ENCODE assay signal across 29 cellular contexts in genomic region chr13:102495663-102496062, GRCh38.
"Had no signal": no experiment of that assay in that cellular context is flagged by ENCODE, and none has a peak within 500 bp of the region (broad histone marks: within the 10 kb centered on the region; RNA-seq: fewer than 3 reads in every experiment).

No MANE protein-coding gene starts in this region.

- H3K4me2 ChIP-seq: hepatocyte had no signal

- H3K4me3 Mint-ChIP-seq: activated CD8-positive, alpha-beta T cell treated with anti-CD3 and anti-CD28 coated beads for 36 hours; activated naive CD8-positive, alpha-beta T cell; activated T-cell treated with anti-CD3 and anti-CD28 coated beads, Interleukin-2, amount 50 U/mL, for 4 hours; activated T-helper 17 cell treated with anti-CD3 and anti-CD28 coated beads, Interleukin-2, amount 50 U/mL, for 72 hours; central memory CD8-positive, alpha-beta T cell; dendritic cell treated with granulocyte-macrophage colony-stimulating factor and Interleukin-4, amounts not matched to agents 40 ng/mL and 50 ng/mL, for 4 days; effector memory CD8-positive, alpha-beta T cell had no signal

- H3K4me1 ChIP-seq: esophagus muscularis mucosa, foreskin keratinocyte, gastrocnemius medialis, heart left ventricle had no signal

- H3K9me3 ChIP-seq: esophagus muscularis mucosa had no signal

- H3K36me3 ChIP-seq: brain microvascular endothelial cell, esophagus muscularis mucosa, gastrocnemius medialis, heart left ventricle had no signal

- H3K27ac ChIP-seq: brain microvascular endothelial cell, coronary artery, esophagus muscularis mucosa, foreskin keratinocyte, gastrocnemius medialis, heart left ventricle, hepatocyte had no signal

- H2AFZ ChIP-seq: hepatocyte had no signal

- H3K27me3 ChIP-seq: brain microvascular endothelial cell, esophagus muscularis mucosa, foreskin keratinocyte, gastrocnemius medialis, heart left ventricle, hepatocyte had no signal

- H3K4me3 ChIP-seq: coronary artery, esophagus muscularis mucosa, gastrocnemius medialis, heart left ventricle, hepatocyte had no signal

- H3K4me1 Mint-ChIP-seq: activated T-helper 17 cell treated with anti-CD3 and anti-CD28 coated beads, Interleukin-2, amount 50 U/mL, for 72 hours; central memory CD8-positive, alpha-beta T cell had no signal

- H3K9me3 Mint-ChIP-seq: activated CD8-positive, alpha-beta T cell treated with anti-CD3 and anti-CD28 coated beads for 36 hours; activated T-cell treated with anti-CD3 and anti-CD28 coated beads, Interleukin-2, amount 50 U/mL, for 4 hours; activated T-helper 17 cell treated with anti-CD3 and anti-CD28 coated beads, Interleukin-2, amount 50 U/mL, for 72 hours; central memory CD8-positive, alpha-beta T cell; dendritic cell treated with granulocyte-macrophage colony-stimulating factor and Interleukin-4, amounts not matched to agents 40 ng/mL and 50 ng/mL, for 4 days; effector memory CD8-positive, alpha-beta T cell had no signal

- H3K27ac Mint-ChIP-seq: activated CD8-positive, alpha-beta T cell treated with anti-CD3 and anti-CD28 coated beads for 36 hours; activated naive CD8-positive, alpha-beta T cell; activated T-helper 17 cell treated with anti-CD3 and anti-CD28 coated beads, Interleukin-2, amount 50 U/mL, for 72 hours; dendritic cell treated with granulocyte-macrophage colony-stimulating factor and Interleukin-4, amounts not matched to agents 40 ng/mL and 50 ng/mL, for 4 days; effector memory CD8-positive, alpha-beta T cell had no signal

- ATAC-seq: activated CD8-positive, alpha-beta T cell treated with anti-CD3 and anti-CD28 coated beads for 36 hours; activated T-cell treated with anti-CD3 and anti-CD28 coated beads, Interleukin-2, amount 50 U/mL, for 4 hours; activated T-helper 17 cell treated with anti-CD3 and anti-CD28 coated beads, Interleukin-2, amount 50 U/mL, for 72 hours; effector memory CD8-positive, alpha-beta T cell; foreskin keratinocyte; gastrocnemius medialis; heart left ventricle had no signal

- H3K79me2 ChIP-seq: hepatocyte had no signal

- H3K27me3 Mint-ChIP-seq: dendritic cell treated with granulocyte-macrophage colony-stimulating factor and Interleukin-4, amounts not matched to agents 40 ng/mL and 50 ng/mL, for 4 days had no signal

- DNase-seq: activated CD4-positive, alpha-beta T cell treated with anti-CD3 and anti-CD28 coated beads for 1 hour; activated CD4-positive, alpha-beta T cell treated with anti-CD3 and anti-CD28 coated beads for 4 hours; activated CD4-positive, alpha-beta T cell treated with anti-CD3 and anti-CD28 coated beads, Interleukin-2, amount 50 U/mL, for 1 hour; activated CD4-positive, alpha-beta T cell treated with anti-CD3 and anti-CD28 coated beads, Interleukin-2, amount 50 U/mL, for 48 hours; activated CD8-positive, alpha-beta memory T cell treated with anti-CD3 and anti-CD28 coated beads for 24 hours; activated CD8-positive, alpha-beta T cell treated with anti-CD3 and anti-CD28 coated beads for 36 hours; activated effector memory CD4-positive, alpha-beta T cell treated with Interleukin-2 at 50 U/mL for 16 hours; activated gamma-delta T cell treated with Interleukin-2 at 50 U/mL for 16 hours; activated naive CD4-positive, alpha-beta T cell treated with anti-CD3 and anti-CD28 coated beads, Interleukin-2, amount 50 U/mL, for 16 hours; activated naive CD4-positive, alpha-beta T cell treated with Interleukin-2 at 50 U/mL for 16 hours; activated T-cell treated with anti-CD3 and anti-CD28 coated beads, Interleukin-2, amount 50 U/mL, for 4 hours; amniotic stem cell; anterior cingulate cortex; brain microvascular endothelial cell; effector CD4-positive, alpha-beta T cell; effector memory CD8-positive, alpha-beta T cell; erythroblast; foreskin keratinocyte; gastrocnemius medialis; glutamatergic neuron; heart left ventricle; T-helper 2 cell had no signal
